8 cellular contexts compared by ENCODE assay signal in the genomic region with DNA sequence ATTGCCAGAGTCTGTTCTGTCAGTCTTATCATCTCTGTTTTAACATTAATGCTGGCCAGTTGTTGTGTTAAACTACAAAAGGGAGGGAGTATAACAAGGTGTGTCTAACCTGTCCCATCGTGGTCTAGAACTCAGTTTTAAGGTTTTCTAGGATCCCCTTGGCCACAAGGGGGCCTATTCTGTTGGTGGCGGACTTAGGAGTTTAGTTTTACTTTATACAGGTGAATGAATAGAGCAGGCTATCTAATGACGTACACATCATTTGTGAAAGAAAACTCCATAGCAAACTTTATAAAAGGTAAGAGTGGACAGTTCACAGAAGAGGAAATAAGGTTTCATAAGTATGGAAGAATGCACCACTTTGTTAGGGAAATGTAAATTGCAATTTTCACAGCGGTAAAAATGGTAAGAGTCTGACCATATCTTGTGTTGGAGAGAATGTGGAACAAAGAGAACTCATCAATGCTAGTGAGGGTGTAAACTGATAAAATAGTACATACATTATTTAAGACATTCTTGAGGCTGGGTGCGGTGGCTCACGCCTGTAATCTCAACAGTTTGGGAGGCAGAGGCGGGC. TPM values are rescaled to one million over a fixed set of nuclear protein-coding genes. Genes with fewer than 3 reads are reported as not detected.
DNase-seq lines count a peak whose midpoint lies in the region; ATAC-seq and TF ChIP-seq lines count a peak whose summit lies in the region.

No MANE protein-coding gene starts in this region.

- H3K79me1 ChIP-seq in mesendoderm (ENCODE audit: low read length), result no peaks in the 10 kb centered on the region

- no peaks in the 10 kb centered on the region for H3K79me2 ChIP-seq in mesendoderm (ENCODE audit: control insufficient read depth, insufficient read depth, low read length)
- peaks cover 25% of the 10 kb centered on the region for H3K79me2 ChIP-seq in GM23248 (ENCODE audit: insufficient read depth)

- in situ Hi-C loops in GM23248 (cut with MboI), result no loop called here

- POLR2A ChIA-PET in A673 (lab: Charles Lee; ENCODE audit: low non-redundant PET), result interaction anchor here (0.6 kb wide), 1 partner anchor 487 kb away, joined by 4 read pairs; no protein-coding TSS in a partner anchor

- H4K20me1 ChIP-seq in GM23248 (ENCODE audit: insufficient read depth), result no peaks in the 10 kb centered on the region

- H3K9me2 ChIP-seq in GM23248 (ENCODE audit: insufficient read depth), result no peaks in the 10 kb centered on the region

- H3K36me3 ChIP-seq in A673 (ENCODE audit: insufficient read depth, low read length, poor library complexity, severe bottlenecking), result peaks cover 2% of the 10 kb centered on the region
- peaks cover 0 to 8% (median 0%) of the 10 kb centered on the region in 3 donors for H3K36me3 ChIP-seq in Peyer's patch
- H3K36me3 ChIP-seq in ascending aorta, result peaks cover 1 to 10% of the 10 kb centered on the region in 2 donors
- no peaks in the 10 kb centered on the region for H3K36me3 ChIP-seq in mesendoderm (ENCODE audit: control insufficient read depth, insufficient read depth, low read length)
- peaks cover 2% of the 10 kb centered on the region for H3K36me3 ChIP-seq in GM23248 (ENCODE audit: low read depth)

- H2AK5ac ChIP-seq in mesendoderm (ENCODE audit: low read length), result no peak overlapping the region

- H3K4me2 ChIP-seq in mesendoderm (ENCODE audit: low read length), result no peak overlapping the region
- no peak overlapping the region for H3K4me2 ChIP-seq in GM23248 (ENCODE audit: unreplicated experiment)

- no peak for ATAC-seq in HG02981 (IDR thresholded peaks at IDR 0.05; ENCODE audit: unreplicated experiment)

- H4K8ac ChIP-seq in mesendoderm (ENCODE audit: low read depth, low read length), result no peak overlapping the region

- H3K4me1 ChIP-seq in A673 (ENCODE audit: insufficient read depth, low read length, poor library complexity, severe bottlenecking) (peaks cover 9% of the 10 kb centered on the region), Peyer's patch (peaks cover 0 to 12% (median 0%) of the 10 kb centered on the region in 4 donors), ascending aorta (peaks cover 0 to 13% of the 10 kb centered on the region in 2 donors), mesendoderm (ENCODE audit: control insufficient read depth, low read depth, low read length) (no peaks in the 10 kb centered on the region), GM23248 (ENCODE audit: insufficient read depth) (peaks cover 7% of the 10 kb centered on the region)

- peaks cover 14% of the 10 kb centered on the region for H3F3A ChIP-seq in GM23248 (ENCODE audit: insufficient read depth)

- TF ChIP-seq POLR2A in Peyer's patch (IDR thresholded peaks at IDR 0.05), result no peak

- no peak overlapping the region for H2BK15ac ChIP-seq in mesendoderm (replicated peaks; ENCODE audit: low read depth)

- no peak overlapping the region for H3K18ac ChIP-seq in mesendoderm (ENCODE audit: low read length)

- no peak overlapping the region for H4K5ac ChIP-seq in mesendoderm (ENCODE audit: low read length)

- TF ChIP-seq CTCF in A673 (conservative IDR thresholded peaks at IDR 0.05; ENCODE audit: low read depth, low read length), result peak; percentile 80
- peak; percentile 69 for TF ChIP-seq CTCF in GM12864 (IDR thresholded peaks at IDR 0.05; ENCODE audit: low read depth, low read length, missing control alignments)
- TF ChIP-seq CTCF in Peyer's patch (IDR thresholded peaks at IDR 0.05), result peak; percentile 29 to 63 (median 42)
- TF ChIP-seq CTCF in ascending aorta (IDR thresholded peaks at IDR 0.05), result peak; percentile 12 to 35 (median 14)

- H3K9ac ChIP-seq in mesendoderm (ENCODE audit: low read length), result no peak overlapping the region
- H3K9ac ChIP-seq in GM23248, result no peak overlapping the region

- no peak overlapping the region for H2AFZ ChIP-seq in GM23248

- no peak overlapping the region for H3K4me3 ChIP-seq in A673 (ENCODE audit: low read depth, low read length, poor library complexity, severe bottlenecking)
- no peak overlapping the region for H3K4me3 ChIP-seq in GM12864 (ENCODE audit: low read depth, low read length)
- no peak overlapping the region for H3K4me3 ChIP-seq in Peyer's patch
- H3K4me3 ChIP-seq in ascending aorta, result no peak overlapping the region
- H3K4me3 ChIP-seq in mesendoderm (ENCODE audit: low read length), result no peak overlapping the region
- no peak overlapping the region for H3K4me3 ChIP-seq in GM23248

- no peak overlapping the region for H3K23ac ChIP-seq in mesendoderm (ENCODE audit: low read length)

- H3K27me3 ChIP-seq in A673 (replicated peaks; ENCODE audit: insufficient read depth, low read depth, low read length, poor library complexity) (no peaks in the 10 kb centered on the region), Peyer's patch (no peaks in the 10 kb centered on the region), ascending aorta (no peaks in the 10 kb centered on the region), mesendoderm (ENCODE audit: insufficient read depth, low read length, poor library complexity) (no peaks in the 10 kb centered on the region), GM23248 (replicated peaks; ENCODE audit: insufficient read depth) (no peaks in the 10 kb centered on the region)

- H3K27ac ChIP-seq in A673 (ENCODE audit: low read depth, low read length, poor library complexity, severe bottlenecking) (no peak overlapping the region), Peyer's patch (no peak overlapping the region), ascending aorta (no peak overlapping the region), mesendoderm (ENCODE audit: low read depth, low read length) (no peak overlapping the region), GM23248 (no peak overlapping the region)

- H3K9me3 ChIP-seq in A673 (ENCODE audit: low read depth, low read length, poor library complexity, severe bottlenecking) (no peaks in the 10 kb centered on the region), Peyer's patch (no peaks in the 10 kb centered on the region), ascending aorta (no peaks in the 10 kb centered on the region), GM23248 (ENCODE audit: low read depth) (no peaks in the 10 kb centered on the region)

- no TSS peak for BruUV-seq in A673 (replicated peaks; lab: Mats Ljungman, UMichigan)

- no peak overlapping the region for H2BK5ac ChIP-seq in mesendoderm (ENCODE audit: low read length)

- no peak overlapping the region for H2BK120ac ChIP-seq in mesendoderm (ENCODE audit: low read depth, low read length)

- CTCF ChIA-PET in A673 (lab: Charles Lee), result no interaction called here

- no peak overlapping the region for H3K56ac ChIP-seq in mesendoderm (ENCODE audit: low read length)

- no peak overlapping the region for H3K4ac ChIP-seq in mesendoderm (ENCODE audit: low read depth, low read length)

- intact Hi-C loops in A673 (cut with micrococcal nuclease; ENCODE audit: unreplicated experiment), result loop anchor here (10.0 kb wide), 2 partner anchors 271 to 511 kb away; no protein-coding TSS in a partner anchor
- intact Hi-C loops in ascending aorta (cut with DNase I), result loop anchor here (10.0 kb wide), 1 partner anchor 449 kb away; the partner anchor contains the start of gene SDHC
- intact Hi-C loops in head of caudate nucleus (cut with DNase I), result no loop called here

- no CpG with 5 or more reads among the region's 7 CpGs for WGBS in mesendoderm (ENCODE audit: extremely low coverage, insufficient coverage, low lambda C conversion rate)
- 94 to 95% methylated on average over 7 of the region's 7 CpGs for WGBS in GM23248 (ENCODE audit: low coverage in 1 of 2, low lambda C conversion rate in 2 of 2, missing lambda C conversion rate in 2 of 2), 2 experiments

- DNase-seq in A673 (ENCODE audit: low spot score) (peak; percentile 45), GM12864 (ENCODE audit: low read depth) (no peak), Peyer's patch (peak in 2 of 3 donors; percentile 38 to 63), ascending aorta (ENCODE audit: low spot score in 2 of 2) (no peak), mesendoderm (peak; percentile 47), GM23248 (no peak), head of caudate nucleus (no peak)

RNA-seq across cellular contexts. Expression of gene ATF6, which starts 2.5 kb away (rescaled TPM):
- total RNA-seq in A673 (2021), result 21.8 and 24.4 TPM in 2 replicates
- 10 to 100 TPM; 15.5 to 21.4 (median 20.8) TPM for total RNA-seq in Peyer's patch
- 12.3 TPM for total RNA-seq in ascending aorta
- polyA plus RNA-seq in mesendoderm (2013, experiment 1 of 2), result 7.8 TPM
- 7.8 TPM for polyA plus RNA-seq in mesendoderm (2013, experiment 2 of 2)
- total RNA-seq in GM23248 (2014; rRNA removed; shearing (Covaris generic)), result 19.8 and 21.4 TPM in 2 replicates
- 14.8 TPM in 2 replicates for polyA plus RNA-seq in GM23248 (2016; fragmentation: Nextera tagmentation; extraction: Ambion mirVana)

RNA-seq across cellular contexts. Expression of gene DUSP12, which starts 14.0 kb away (rescaled TPM):
- total RNA-seq in A673 (2021) (62.9 and 63.6 TPM in 2 replicates), Peyer's patch (10 to 100 TPM in 3 of 4 donors, 1 to 10 TPM in 1; 7.7 to 23.1 (median 16.3) TPM), ascending aorta (21.0 TPM)
- polyA plus RNA-seq in mesendoderm (2013, experiment 1 of 2), result 43.9 TPM
- 44.2 TPM for polyA plus RNA-seq in mesendoderm (2013, experiment 2 of 2)
- 27.4 and 34.2 TPM in 2 replicates for total RNA-seq in GM23248 (2014; rRNA removed; shearing (Covaris generic))
- 29.9 and 34.9 TPM in 2 replicates for polyA plus RNA-seq in GM23248 (2016; fragmentation: Nextera tagmentation; extraction: Ambion mirVana)

RNA-seq across cellular contexts. Expression of gene FCRLB, which starts 42.3 kb away (rescaled TPM):
- 0.35 and 0.67 TPM in 2 replicates for total RNA-seq in A673 (2021)
- under 1 TPM in 2 of 4 donors, not detected in 2; 0.40 to 0.57 TPM for total RNA-seq in Peyer's patch
- not detected for total RNA-seq in ascending aorta
- 0.20 TPM for polyA plus RNA-seq in mesendoderm (2013, experiment 1 of 2)
- 0.11 TPM for polyA plus RNA-seq in mesendoderm (2013, experiment 2 of 2)
- 8.3 and 14.5 TPM in 2 replicates for total RNA-seq in GM23248 (2014; rRNA removed; shearing (Covaris generic))
- polyA plus RNA-seq in GM23248 (2016; fragmentation: Nextera tagmentation; extraction: Ambion mirVana), result 9.4 and 10.1 TPM in 2 replicates

RNA-seq across cellular contexts. Expression of gene FCRLA, which starts 56.6 kb away (rescaled TPM):
- total RNA-seq in A673 (2021) (not detected in 2 replicates), Peyer's patch (10 to 100 TPM in 1 of 4 donors, 1 to 10 TPM in 1, under 1 TPM in 1, not detected in 1; 0.85 to 47.0 (median 5.0) TPM), ascending aorta (not detected)
- polyA plus RNA-seq in mesendoderm (2013, experiment 1 of 2), result not detected
- not detected for polyA plus RNA-seq in mesendoderm (2013, experiment 2 of 2)
- total RNA-seq in GM23248 (2014; rRNA removed; shearing (Covaris generic)), result 7.5 and 8.4 TPM in 2 replicates
- 5.3 and 6.8 TPM in 2 replicates for polyA plus RNA-seq in GM23248 (2016; fragmentation: Nextera tagmentation; extraction: Ambion mirVana)

Comparison
In these comparisons a context has a peak if more than half of its experiments do, and no peak if none do; other contexts are left out.
1. DNase-seq: peak in A673 (single experiment), Peyer's patch (2 of 3) and mesendoderm (single experiment); none in GM12864 (single experiment), ascending aorta (0 of 2), GM23248 (single experiment) and head of caudate nucleus (0 of 42).
2. CTCF ChIP-seq: peak in every context shown above with its lines; median percentile 80 in A673; 69 in GM12864; 42 in Peyer's patch; 14 in ascending aorta.